ENCODE assay signal across 25 cellular contexts in the genomic region with DNA sequence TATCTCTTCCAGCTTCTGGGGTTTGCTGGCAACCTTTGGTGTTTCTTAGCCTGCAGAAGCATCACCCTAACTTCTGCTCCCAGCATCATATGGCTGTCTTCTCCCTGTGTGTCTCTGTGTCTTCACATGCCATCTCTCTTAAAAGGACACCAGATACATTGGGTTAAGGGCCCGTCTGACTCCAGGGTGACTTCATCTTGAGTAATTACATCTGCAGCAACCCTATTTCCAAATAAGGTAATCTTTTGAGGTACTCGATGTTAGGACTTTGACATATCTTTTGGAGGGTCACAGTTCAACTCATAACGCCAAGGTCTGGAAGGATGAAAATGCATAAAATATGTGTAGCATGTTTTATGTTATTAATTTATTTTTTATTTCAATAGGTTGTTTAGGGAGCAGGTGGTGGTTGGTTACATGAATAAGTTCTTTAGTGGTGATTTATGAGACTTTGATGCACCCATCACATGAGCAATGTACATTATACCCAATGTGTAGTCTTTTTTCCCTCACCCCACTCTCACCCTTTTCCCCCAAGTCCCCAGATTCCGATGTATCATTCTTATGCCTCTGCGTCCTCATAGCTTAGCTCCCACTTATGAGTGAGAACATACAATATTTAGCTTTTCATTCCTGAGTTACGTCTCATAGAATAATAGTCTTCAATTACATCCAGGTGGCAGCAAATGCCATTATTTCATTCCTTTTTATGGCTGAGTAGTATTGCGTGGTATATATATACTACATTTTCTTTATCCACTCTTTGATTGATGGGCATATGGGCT.
"Had no signal": no experiment of that assay in that cellular context is flagged by ENCODE, and none has a peak within 500 bp of the region (broad histone marks: within the 10 kb centered on the region; RNA-seq: fewer than 3 reads in every experiment).

No MANE protein-coding gene starts in this region.

- H3K27me3 ChIP-seq: ascending aorta, cardiac muscle cell had no signal

- H3K9me3 ChIP-seq: ascending aorta, SJCRH30, SK-N-SH had no signal

- H3K27ac ChIP-seq: ascending aorta, cardiac muscle cell, RWPE1, SJCRH30 had no signal

- H3K36me3 ChIP-seq: ascending aorta, cardiac muscle cell, SJCRH30 had no signal

- H3K4me1 ChIP-seq: ascending aorta, SJCRH30 had no signal

- ATAC-seq: activated CD8-positive, alpha-beta T cell treated with anti-CD3 and anti-CD28 coated beads, Interleukin-2, amount 10 ng/mL, durations not matched to agents 7 days and 5 days; WTC11 had no signal

- H3K4me3 ChIP-seq: ascending aorta, cardiac muscle cell, SJCRH30 had no signal

- DNase-seq: activated CD4-positive, alpha-beta T cell treated with anti-CD3 and anti-CD28 coated beads for 48 hours; activated CD4-positive, alpha-beta T cell treated with anti-CD3 and anti-CD28 coated beads, Interleukin-2, amount 50 U/mL, for 4 hours; activated CD4-positive, CD25-positive, alpha-beta regulatory T cell treated with anti-CD3 and anti-CD28 coated beads, Interleukin-2, amount 50 U/mL, for 72 hours; activated CD8-positive, alpha-beta T cell treated with anti-CD3 and anti-CD28 coated beads, Interleukin-2, amount 10 ng/mL, durations not matched to agents 7 days and 5 days; activated effector memory CD4-positive, alpha-beta T cell treated with Interleukin-2 at 50 U/mL for 16 hours; activated naive CD4-positive, alpha-beta T cell; activated T-cell treated with anti-CD3 and anti-CD28 coated beads, Interleukin-2, amount 50 U/mL, for 24 hours; amniotic stem cell; Kasumi-1; NCI-H1048; NCI-H146; NCI-H187 treated with DMSO at 0.1 percent for 48 hours; NCI-H2107; NCI-H345; NCI-H510A; NCI-H526 treated with DMSO at 0.1 percent for 48 hours; NCI-H82; Right ventricle myocardium superior; SJCRH30; SK-N-SH; T-helper 1 cell had no signal
